ENCODE assay signal across 21 cellular contexts in the genomic region with DNA sequence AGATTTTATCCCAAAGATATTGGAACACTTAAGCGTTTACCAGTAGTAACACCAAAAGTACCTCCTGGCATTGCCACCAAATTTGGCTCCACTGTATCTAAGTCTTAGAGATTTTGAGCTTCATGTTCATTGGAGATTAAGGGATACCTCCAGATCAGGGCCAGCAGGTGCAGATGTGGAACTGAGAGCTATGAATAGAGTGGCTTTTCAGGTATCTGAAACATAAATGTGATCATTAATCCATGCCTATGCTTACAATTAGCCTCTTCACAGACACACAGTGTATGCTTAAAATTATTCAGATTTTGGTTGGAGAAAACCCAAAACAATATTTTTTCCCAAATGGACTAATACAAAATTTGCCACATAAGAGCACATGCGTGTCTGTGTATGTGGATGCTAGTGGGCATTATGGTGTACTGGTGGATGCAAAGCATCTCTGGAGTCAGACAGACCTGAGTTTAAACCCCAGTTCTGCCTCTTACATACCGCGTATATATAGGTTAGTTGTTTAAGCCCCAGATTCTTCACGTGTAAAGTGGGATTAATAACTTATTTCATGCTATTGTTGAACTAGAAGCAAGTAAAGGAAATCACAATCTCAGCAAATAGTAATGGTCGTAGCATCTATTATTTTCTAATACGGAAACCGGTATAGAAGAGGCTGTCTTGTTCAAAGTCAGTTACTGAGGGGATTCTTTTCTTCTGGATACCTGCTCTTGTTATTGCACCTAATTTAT.
"Had no signal": no experiment of that assay in that cellular context is flagged by ENCODE, and none has a peak within 500 bp of the region (broad histone marks: within the 10 kb centered on the region; RNA-seq: fewer than 3 reads in every experiment).

No MANE protein-coding gene starts in this region.

- H3K27me3 ChIP-seq: sigmoid colon, tibial artery had no signal

- H3K4me3 ChIP-seq: esophagus squamous epithelium, left ventricle myocardium inferior, sigmoid colon, tibial artery had no signal

- H3K27ac ChIP-seq: esophagus squamous epithelium, left ventricle myocardium inferior, sigmoid colon, tibial artery had no signal

- DNase-seq: activated B cell treated with CpG ODN at 0.5 μM for 24 hours; activated CD4-positive, alpha-beta T cell treated with anti-CD3 and anti-CD28 coated beads, Interleukin-2, amount 10 ng/mL, durations not matched to agents 24 days and 14 days; activated CD8-positive, alpha-beta T cell treated with anti-CD3 and anti-CD28 coated beads for 36 hours; activated naive CD4-positive, alpha-beta T cell treated with Interleukin-2 at 50 U/mL for 16 hours; activated naive CD8-positive, alpha-beta T cell treated with anti-CD3 and anti-CD28 coated beads, Interleukin-2, amount 10 ng/mL, durations not matched to agents 7 days and 5 days; activated T-cell treated with anti-CD3 and anti-CD28 coated beads, Interleukin-2, amount 50 U/mL, for 1 hour; amygdala; effector memory CD8-positive, alpha-beta T cell; esophagus squamous epithelium; immature natural killer cell; kidney glomerular epithelial cell; left ventricle myocardium inferior; mammary epithelial cell; nephron progenitor cell; nucleus accumbens; posterior cingulate gyrus; sigmoid colon; stimulated activated naive CD4-positive, alpha-beta T cell; substantia nigra; tibial artery had no signal

- H3K36me3 ChIP-seq: left ventricle myocardium inferior, sigmoid colon had no signal

- ATAC-seq: activated CD8-positive, alpha-beta T cell treated with anti-CD3 and anti-CD28 coated beads for 36 hours; activated T-helper 17 cell treated with anti-CD3 and anti-CD28 coated beads, Interleukin-2, amount 50 U/mL, for 72 hours; effector memory CD8-positive, alpha-beta T cell had no signal
